In genomic region chr1:27343639-27344025, GRCh38 we compare ENCODE assay signal across 9 cellular contexts. TPM values are rescaled to one million over a fixed set of nuclear protein-coding genes. Genes with fewer than 3 reads are reported as not detected.
DNase-seq lines count a peak whose midpoint lies in the region; ATAC-seq and TF ChIP-seq lines count a peak whose summit lies in the region.
"Had no signal": no experiment of that assay in that cellular context is flagged by ENCODE, and none has a peak within 500 bp of the region (broad histone marks: within the 10 kb centered on the region; RNA-seq: fewer than 3 reads in every experiment).

No MANE protein-coding gene starts in this region.

- H3K27ac ChIP-seq in VCaP: peak overlapping the region; percentile 80
- peak overlapping the region; percentile 87 to 98 (median 92) for H3K27ac ChIP-seq in esophagus squamous epithelium

- H3K4me1 Mint-ChIP-seq in activated CD4-positive, alpha-beta T cell treated with anti-CD3 and anti-CD28 coated beads, Interleukin-2, amount 10 ng/mL, durations not matched to agents 24 days and 14 days: peaks cover 62% of the 10 kb centered on the region
- peaks cover 52 to 83% of the 10 kb centered on the region in 2 donors for H3K4me1 Mint-ChIP-seq in stimulated activated naive B cell treated with anti-CD40 and anti-IgM and Interleukin-4, amounts not matched to agents 10 μg/mL and 1 μg/mL and 100 μg/mL, for 72 hours

- H3K36me3 Mint-ChIP-seq in activated CD4-positive, alpha-beta T cell treated with anti-CD3 and anti-CD28 coated beads, Interleukin-2, amount 10 ng/mL, durations not matched to agents 24 days and 14 days (ENCODE audit: low read depth): peaks cover 21% of the 10 kb centered on the region
- peaks cover 14 to 29% of the 10 kb centered on the region in 2 donors for H3K36me3 Mint-ChIP-seq in stimulated activated naive B cell treated with anti-CD40 and anti-IgM and Interleukin-4, amounts not matched to agents 10 μg/mL and 1 μg/mL and 100 μg/mL, for 72 hours

- H3K4me3 Mint-ChIP-seq in activated CD4-positive, alpha-beta T cell treated with anti-CD3 and anti-CD28 coated beads, Interleukin-2, amount 10 ng/mL, durations not matched to agents 24 days and 14 days: peak overlapping the region; percentile 86
- H3K4me3 Mint-ChIP-seq in stimulated activated naive B cell treated with anti-CD40 and anti-IgM and Interleukin-4, amounts not matched to agents 10 μg/mL and 1 μg/mL and 100 μg/mL, for 72 hours: peak overlapping the region; percentile 86 to 89

- H3K4me3 ChIP-seq in esophagus squamous epithelium: peak overlapping the region; percentile 53 to 69 (median 63)

- TF ChIP-seq POLR2A in esophagus squamous epithelium (IDR thresholded peaks at IDR 0.05): no peak

- peaks cover 17 to 82% (median 20%) of the 10 kb centered on the region in 3 donors for H3K4me1 ChIP-seq in esophagus squamous epithelium

- H3K9me3 Mint-ChIP-seq in activated CD4-positive, alpha-beta T cell treated with anti-CD3 and anti-CD28 coated beads, Interleukin-2, amount 10 ng/mL, durations not matched to agents 24 days and 14 days: no peaks in the 10 kb centered on the region
- no peaks in the 10 kb centered on the region for H3K9me3 Mint-ChIP-seq in stimulated activated naive B cell treated with anti-CD40 and anti-IgM and Interleukin-4, amounts not matched to agents 10 μg/mL and 1 μg/mL and 100 μg/mL, for 72 hours

- peak; percentile 70 for DNase-seq in activated CD4-positive, alpha-beta T cell treated with anti-CD3 and anti-CD28 coated beads, Interleukin-2, amount 10 ng/mL, durations not matched to agents 24 days and 14 days
- DNase-seq in activated CD4-positive, alpha-beta T cell treated with anti-CD3 and anti-CD28 coated beads, Interleukin-2, amount 50 U/mL, for 1 hour: no peak
- DNase-seq in esophagus squamous epithelium (lab: John Stamatoyannopoulos, UW) (no peak), NCI-H1048 (lab: John Stamatoyannopoulos, UW) (no peak)
- DNase-seq in stimulated activated naive B cell treated with anti-CD40 and anti-IgM and Interleukin-4, amounts not matched to agents 10 μg/mL and 1 μg/mL and 100 μg/mL, for 72 hours: no peak
- DNase-seq: amygdala had no signal

- WGBS in esophagus squamous epithelium, 2 donors: 24 to 48% methylated on average over 5 of the region's 5 CpGs

- TF ChIP-seq CTCF in VCaP (conservative IDR thresholded peaks at IDR 0.05) (no peak), esophagus squamous epithelium (IDR thresholded peaks at IDR 0.05) (no peak)

- H3K36me3 ChIP-seq in esophagus squamous epithelium: peaks cover 0 to 21% (median 0%) of the 10 kb centered on the region in 3 donors

- H3K27ac Mint-ChIP-seq in activated CD4-positive, alpha-beta T cell treated with anti-CD3 and anti-CD28 coated beads, Interleukin-2, amount 10 ng/mL, durations not matched to agents 24 days and 14 days: peak overlapping the region; percentile 87
- H3K27ac Mint-ChIP-seq in stimulated activated naive B cell treated with anti-CD40 and anti-IgM and Interleukin-4, amounts not matched to agents 10 μg/mL and 1 μg/mL and 100 μg/mL, for 72 hours: peak overlapping the region; percentile 96

- no peaks in the 10 kb centered on the region for H3K27me3 ChIP-seq in esophagus squamous epithelium

- H3K9me3 ChIP-seq in esophagus squamous epithelium: no peaks in the 10 kb centered on the region

- intact Hi-C loops in activated CD4-positive, alpha-beta T cell treated with anti-CD3 and anti-CD28 coated beads, Interleukin-2, amount 10 ng/mL, durations not matched to agents 24 days and 14 days (cut with micrococcal nuclease): no loop called here
- intact Hi-C loops in esophagus squamous epithelium (cut with DNase I): no loop called here

- no peak for ATAC-seq in stimulated activated naive B cell treated with anti-CD40 and anti-IgM and Interleukin-4, amounts not matched to agents 10 μg/mL and 1 μg/mL and 100 μg/mL, for 72 hours (replicated peaks)
- ATAC-seq in HG02840 (IDR thresholded peaks at IDR 0.05; ENCODE audit: low FRiP score, unreplicated experiment): no peak
- ATAC-seq in GM19467 (IDR thresholded peaks at IDR 0.05; ENCODE audit: unreplicated experiment): no peak

- H3K27me3 Mint-ChIP-seq in activated CD4-positive, alpha-beta T cell treated with anti-CD3 and anti-CD28 coated beads, Interleukin-2, amount 10 ng/mL, durations not matched to agents 24 days and 14 days: no peaks in the 10 kb centered on the region
- H3K27me3 Mint-ChIP-seq in stimulated activated naive B cell treated with anti-CD40 and anti-IgM and Interleukin-4, amounts not matched to agents 10 μg/mL and 1 μg/mL and 100 μg/mL, for 72 hours: no peaks in the 10 kb centered on the region

RNA-seq across cellular contexts. Expression of gene SYTL1, which starts 1.8 kb away (rescaled TPM):
- total RNA-seq in activated CD4-positive, alpha-beta T cell treated with anti-CD3 and anti-CD28 coated beads, Interleukin-2, amount 10 ng/mL, durations not matched to agents 24 days and 14 days: 29.7 and 29.8 TPM in 2 replicates
- total RNA-seq in esophagus squamous epithelium: 100 to 1,000 TPM in 3 of 4 donors, 10 to 100 TPM in 1; 74.7 to 182 (median 125) TPM

RNA-seq across cellular contexts. Expression of gene TMEM222, which starts 21.7 kb away (rescaled TPM):
- 39.6 and 41.4 TPM in 2 replicates for total RNA-seq in activated CD4-positive, alpha-beta T cell treated with anti-CD3 and anti-CD28 coated beads, Interleukin-2, amount 10 ng/mL, durations not matched to agents 24 days and 14 days
- 10 to 100 TPM; 20.0 to 33.0 (median 27.1) TPM for total RNA-seq in esophagus squamous epithelium

RNA-seq across cellular contexts. Expression of gene MAP3K6, which starts 23.1 kb away (rescaled TPM):
- 13.2 and 14.7 TPM in 2 replicates for total RNA-seq in activated CD4-positive, alpha-beta T cell treated with anti-CD3 and anti-CD28 coated beads, Interleukin-2, amount 10 ng/mL, durations not matched to agents 24 days and 14 days
- 100 to 1,000 TPM in 1 of 4 donors, 10 to 100 TPM in 3; 72.3 to 121 (median 76.9) TPM for total RNA-seq in esophagus squamous epithelium

RNA-seq across cellular contexts. Expression of gene FCN3, which starts 31.0 kb away (rescaled TPM):
- total RNA-seq in activated CD4-positive, alpha-beta T cell treated with anti-CD3 and anti-CD28 coated beads, Interleukin-2, amount 10 ng/mL, durations not matched to agents 24 days and 14 days: not detected in 2 replicates
- 1 to 10 TPM; 3.0 to 4.7 (median 4.3) TPM for total RNA-seq in esophagus squamous epithelium

RNA-seq across cellular contexts. Expression of gene CD164L2, which starts 39.5 kb away (rescaled TPM):
- total RNA-seq in activated CD4-positive, alpha-beta T cell treated with anti-CD3 and anti-CD28 coated beads, Interleukin-2, amount 10 ng/mL, durations not matched to agents 24 days and 14 days: not detected in 2 replicates
- 10 to 100 TPM in 1 of 4 donors, 1 to 10 TPM in 3; 4.8 to 15.4 (median 6.5) TPM for total RNA-seq in esophagus squamous epithelium
